ENCODE assay signal across 27 cellular contexts in genomic region chr15:59609730-59610712, GRCh38. TPM values are rescaled to one million over a fixed set of nuclear protein-coding genes. Genes with fewer than 3 reads are reported as not detected.
DNase-seq lines count a peak whose midpoint lies in the region; ATAC-seq, FAIRE-seq and TF ChIP-seq lines count a peak whose summit lies in the region.
"Had no signal": no experiment of that assay in that cellular context is flagged by ENCODE, and none has a peak within 500 bp of the region (broad histone marks: within the 10 kb centered on the region; RNA-seq: fewer than 3 reads in every experiment).

No MANE protein-coding gene starts in this region.

- DNase-seq in A549 (ENCODE audit: low read depth in 1 of 2, low spot score in 1 of 2) = peak in 1 of 2 experiments; percentile 49
- peak; percentile 8 for DNase-seq in GM23248
- DNase-seq in RWPE2 (ENCODE audit: low spot score) = no peak
- DNase-seq in iPS-NIHi7 (ENCODE audit: extremely low spot score) = peak; percentile 18
- no peak for DNase-seq in pons (ENCODE audit: low spot score)
- DNase-seq in NOMO-1 treated with dmso at 0.1 percent for 144 hours (lab: John Stamatoyannopoulos, UW; ENCODE audit: unreplicated experiment) = no peak
- no peak for DNase-seq in NCI-H2107 treated with DMSO at 0.1 percent for 48 hours (lab: John Stamatoyannopoulos, UW; ENCODE audit: unreplicated experiment)
- DNase-seq: ACHN; activated CD4-positive, alpha-beta T cell treated with anti-CD3 and anti-CD28 coated beads, Interleukin-2, amount 10 ng/mL, durations not matched to agents 7 days and 5 days; activated naive CD8-positive, alpha-beta T cell treated with anti-CD3 and anti-CD28 coated beads, Interleukin-2, amount 50 U/mL, for 24 hours; activated T-cell treated with anti-CD3 and anti-CD28 coated beads, Interleukin-2, amount 50 U/mL, for 48 hours; DMS79 treated with DMSO at 0.1 percent for 48 hours; lower lobe of right lung; NCI-H1417; NCI-H2081 treated with DMSO at 0.1 percent for 48 hours; NK-92 treated with Interleukin-12 subunit alpha and Interleukin-12 subunit beta, amount 100 ng/mL, for 24 hours; pancreas; PC-9; SHP77 treated with DMSO at 0.1 percent for 48 hours; stimulated activated CD4-positive, alpha-beta T cell treated with anti-CD3 and anti-CD28 coated beads, Interleukin-4, amount 100 ng/mL, for 24 hours; upper lobe of right lung had no signal

- in situ Hi-C loops in GM23248 (cut with MboI) = no loop called here

- H3F3A ChIP-seq in GM23248 (ENCODE audit: insufficient read depth) = no peaks in the 10 kb centered on the region

- no peak for TF ChIP-seq CTCF in A549 (IDR thresholded peaks at IDR 0.05)
- no peak for TF ChIP-seq CTCF in RWPE2 (IDR thresholded peaks at IDR 0.05; ENCODE audit: poor library complexity, severe bottlenecking)

- no peaks in the 10 kb centered on the region for H3K79me2 ChIP-seq in GM23248 (ENCODE audit: insufficient read depth)

- H3K4me2 ChIP-seq in A549 (no peak overlapping the region), GM23248 (ENCODE audit: unreplicated experiment) (no peak overlapping the region)
- H3K4me2 ChIP-seq: PC-9 had no signal

- H3K4me1 ChIP-seq in A549 (peaks cover 24% of the 10 kb centered on the region), GM23248 (ENCODE audit: insufficient read depth) (no peaks in the 10 kb centered on the region), RWPE2 (ENCODE audit: insufficient read depth, poor library complexity, severe bottlenecking) (peaks cover 10% of the 10 kb centered on the region)
- H3K4me1 ChIP-seq: lower lobe of right lung, pancreas, upper lobe of right lung had no signal

- TF ChIP-seq POLR2A in A549 (IDR thresholded peaks at IDR 0.05; ENCODE audit: low read length) = no peak

- H3K9me3 ChIP-seq in A549 (peaks cover 8% of the 10 kb centered on the region; the same call in 1 of the 3 replicates), GM23248 (ENCODE audit: low read depth) (no peaks in the 10 kb centered on the region), RWPE2 (ENCODE audit: severe bottlenecking) (no peaks in the 10 kb centered on the region)
- H3K9me3 ChIP-seq: lower lobe of right lung, pancreas, upper lobe of right lung had no signal

- no peak overlapping the region for H2AFZ ChIP-seq in GM23248
- H2AFZ ChIP-seq: PC-9 had no signal

- no peaks in the 10 kb centered on the region for H3K9me2 ChIP-seq in GM23248 (ENCODE audit: insufficient read depth)

- ATAC-seq in A549 (no peak), RWPE2 (ENCODE audit: low read depth) (peak; percentile 23; the same call in 1 of the 3 replicates), GM19324 (IDR thresholded peaks at IDR 0.05; ENCODE audit: low FRiP score, unreplicated experiment) (no peak)
- ATAC-seq: activated naive CD8-positive, alpha-beta T cell treated with anti-CD3 and anti-CD28 coated beads, Interleukin-2, amount 50 U/mL, for 24 hours; lower lobe of right lung; pancreas; stimulated activated memory B cell treated with anti-CD40 and anti-IgM and Interleukin-4, amounts not matched to agents 10 μg/mL and 1 μg/mL and 100 μg/mL, for 72 hours; upper lobe of right lung had no signal

- H3K9ac ChIP-seq in GM23248 = no peak overlapping the region

- H3K4me3 ChIP-seq in A549 = no peak overlapping the region
- H3K4me3 ChIP-seq in GM23248 = no peak overlapping the region
- no peak overlapping the region for H3K4me3 ChIP-seq in RWPE2 (ENCODE audit: severe bottlenecking)
- H3K4me3 ChIP-seq: lower lobe of right lung, pancreas, PC-9, upper lobe of right lung had no signal

- H3K27ac ChIP-seq in A549 = peak overlapping the region; percentile 34 to 72; a peak in 4 of 6 replicates
- no peak overlapping the region for H3K27ac ChIP-seq in GM23248
- no peak overlapping the region for H3K27ac ChIP-seq in RWPE2 (ENCODE audit: poor library complexity, severe bottlenecking)
- H3K27ac ChIP-seq: lower lobe of right lung, pancreas, PC-9, upper lobe of right lung had no signal

- CTCF ChIA-PET in A549 (lab: Yijun Ruan, JAX) = interaction anchor here (0.6 to 1.7 kb wide), 5 partner anchors 11 to 231 kb away, joined by 3 to 6 read pairs (median 3); no protein-coding TSS in a partner anchor

- POLR2A ChIA-PET in A549 (lab: Yijun Ruan, JAX) = interaction anchor here (1.2 kb wide), 1 partner anchor 16 kb away, joined by 4 read pairs; no protein-coding TSS in a partner anchor

- TF ChIP-seq EP300 in A549 (IDR thresholded peaks at IDR 0.05) = no peak

- no peak for TF ChIP-seq RAD21 in A549 (conservative IDR thresholded peaks at IDR 0.05 in 1 of 2, IDR thresholded peaks at IDR 0.05 in 1 of 2)

- H3K36me3 ChIP-seq in GM23248 (ENCODE audit: low read depth) (no peaks in the 10 kb centered on the region), RWPE2 (ENCODE audit: low read depth) (no peaks in the 10 kb centered on the region)
- H3K36me3 ChIP-seq: lower lobe of right lung, pancreas, upper lobe of right lung had no signal

- WGBS in A549 (ENCODE audit: missing lambda C conversion rate) = 95% methylated on average over 6 of the region's 7 CpGs
- 66 to 71% methylated on average over 7 of the region's 7 CpGs for WGBS in GM23248 (ENCODE audit: low coverage in 1 of 2, low lambda C conversion rate in 2 of 2, missing lambda C conversion rate in 2 of 2), 2 experiments

- no peaks in the 10 kb centered on the region for H4K20me1 ChIP-seq in GM23248 (ENCODE audit: insufficient read depth)

- FAIRE-seq in A549 (lab: Jason Lieb, UNC) = no peak
- FAIRE-seq: keratinocyte, pancreas had no signal

- H3K27me3 ChIP-seq in GM23248 (replicated peaks; ENCODE audit: insufficient read depth) (peaks cover 4% of the 10 kb centered on the region; the same call in 1 of the 2 replicates), RWPE2 (ENCODE audit: insufficient read depth, poor library complexity, severe bottlenecking) (no peaks in the 10 kb centered on the region)
- H3K27me3 ChIP-seq: pancreas, upper lobe of right lung had no signal

TF ChIP-seq in A549, 52 proteins besides CTCF, POLR2A, EP300 and RAD21:
- TF ChIP-seq ZFP36 (IDR thresholded peaks at IDR 0.05; ENCODE audit: borderline replicate concordance, partially characterized antibody) (peak; percentile 98), FOSB (CRISPR knock-in tag; IDR thresholded peaks at IDR 0.05) (no peak)

RNA-seq across cellular contexts. Expression of gene GCNT3, which starts 1.6 kb away (rescaled TPM):
- polyA plus RNA-seq in A549 (2011; rRNA removed) = 134 and 153 TPM in 2 replicates
- polyA plus RNA-seq in A549 (2012; cell fraction: cytosol; rRNA removed) = 37.2 and 41.9 TPM in 2 replicates
- 35.0 and 53.3 TPM in 2 replicates for polyA plus RNA-seq in A549 (2012; cell fraction: nucleus; rRNA removed)
- 61.4 to 69.2 TPM (median 62.7 TPM) in 3 replicates for polyA plus RNA-seq in A549 (2017; fragmentation: RNase III; extraction: RNeasy Plus Mini Kit Qiagen cat#74134 plus additional on column Dnase treatment)
- 78.7 and 82.6 TPM in 2 replicates for polyA minus RNA-seq in A549 (2011; rRNA and poly(A)+ RNA removed)
- not detected in 2 replicates for total RNA-seq in GM23248 (2014; rRNA removed; shearing (Covaris generic))
- polyA plus RNA-seq in GM23248 (2016; fragmentation: Nextera tagmentation; extraction: Ambion mirVana) = not detected in 2 replicates
- total RNA-seq: activated CD4-positive, alpha-beta T cell treated with anti-CD3 and anti-CD28 coated beads, Interleukin-2, amount 10 ng/mL, durations not matched to agents 7 days and 5 days; dermis microvascular lymphatic vessel endothelial cell; glomerular endothelial cell had no signal
- polyA plus RNA-seq: BJ had no signal

RNA-seq across cellular contexts. Expression of gene GTF2A2, which starts 47.3 kb away (rescaled TPM):
- polyA plus RNA-seq in A549 (2011; rRNA removed) (137 and 220 TPM in 2 replicates), A549 (2017; fragmentation: RNase III; extraction: RNeasy Plus Mini Kit Qiagen cat#74134 plus additional on column Dnase treatment) (259 to 282 TPM (median 267 TPM) in 3 replicates), GM23248 (2016; fragmentation: Nextera tagmentation; extraction: Ambion mirVana) (244 and 247 TPM in 2 replicates)
- polyA plus RNA-seq in A549 (2012; cell fraction: cytosol; rRNA removed) = 74.0 and 85.5 TPM in 2 replicates
- polyA plus RNA-seq in A549 (2012; cell fraction: nucleus; rRNA removed) = 44.3 and 45.3 TPM in 2 replicates
- 18.5 and 19.0 TPM in 2 replicates for polyA minus RNA-seq in A549 (2011; rRNA and poly(A)+ RNA removed)
- total RNA-seq in GM23248 (2014; rRNA removed; shearing (Covaris generic)) = 30.8 and 66.3 TPM in 2 replicates

Comparison
In these comparisons a context has a peak if more than half of its experiments do, and no peak if none do; other contexts are left out.
1. DNase-seq: peak in GM23248 (single experiment) and iPS-NIHi7 (single experiment); none in RWPE2 (single experiment), pons (single experiment), NOMO-1 treated with dmso at 0.1 percent for 144 hours (single experiment) and NCI-H2107 treated with DMSO at 0.1 percent for 48 hours (single experiment).
2. H3K27ac ChIP-seq: peak in A549 (2 of 2); none in GM23248 (single experiment) and RWPE2 (single experiment).
3. RNA of gene GCNT3, which starts 1.6 kb away (polyA plus RNA-seq): 35.0 to 153 TPM in A549; not detected in GM23248; every median in the first group is over 10 times any median in the second.